Comparison of ENCODE assay signal across 18 cellular contexts in the genomic region with DNA sequence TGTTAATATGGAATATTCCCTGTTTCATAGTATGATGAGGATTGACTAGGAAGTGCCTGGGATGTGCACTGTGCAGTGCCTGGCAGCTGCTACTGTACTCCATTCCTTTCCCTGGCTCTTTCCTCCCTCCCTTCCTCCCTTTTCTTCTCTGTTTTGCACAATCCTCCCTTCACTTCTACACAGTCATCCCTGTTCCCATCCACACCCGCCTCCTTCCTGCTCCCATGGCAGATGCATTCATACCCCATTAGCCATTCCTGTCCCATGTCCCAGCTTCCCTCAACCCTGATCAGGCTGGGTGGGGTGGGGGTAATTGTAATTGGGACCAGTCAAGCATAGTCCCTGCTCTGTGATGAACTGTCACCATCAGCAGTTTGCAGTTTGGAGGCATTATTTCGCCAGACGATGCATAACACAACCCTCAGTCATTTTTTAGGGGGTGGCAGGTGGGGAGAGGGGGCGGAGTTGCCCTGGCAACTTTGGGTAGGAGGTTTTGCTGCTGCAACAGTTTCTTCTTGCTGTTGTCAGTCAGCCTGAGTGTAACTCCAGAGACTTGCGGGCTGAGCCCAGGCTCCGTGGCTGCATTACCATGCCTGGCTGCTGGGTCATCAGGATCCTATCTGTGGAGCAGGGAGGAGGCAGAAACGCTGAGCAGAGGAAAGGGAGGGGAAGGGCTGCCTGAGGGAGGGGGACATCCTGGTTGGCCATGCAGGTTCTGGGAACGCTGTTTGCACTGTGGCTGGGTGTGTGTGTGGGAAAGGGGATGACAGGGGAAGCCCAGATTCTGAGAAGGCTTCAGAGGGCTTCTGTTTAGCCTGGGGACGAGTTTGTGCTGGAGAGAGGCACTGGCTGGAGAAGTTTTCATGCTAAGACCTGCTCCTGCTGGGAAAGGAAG. TPM values are rescaled to one million over a fixed set of nuclear protein-coding genes. Genes with fewer than 3 reads are reported as not detected.
A peak's percentile ranks its signal among the peaks of the same experiment; 100 is the strongest.
DNase-seq lines count a peak whose midpoint lies in the region; ATAC-seq, FAIRE-seq and TF ChIP-seq lines count a peak whose summit lies in the region.
"Had no signal": no experiment of that assay in that cellular context is flagged by ENCODE, and none has a peak within 500 bp of the region (broad histone marks: within the 10 kb centered on the region; RNA-seq: fewer than 3 reads in every experiment).

No MANE protein-coding gene starts in this region.

- no peaks in the 10 kb centered on the region for H3K36me3 ChIP-seq in bronchial epithelial cell (ENCODE audit: control insufficient read depth, insufficient read depth, low read length)
- no peaks in the 10 kb centered on the region for H3K36me3 ChIP-seq in sigmoid colon
- H3K36me3 ChIP-seq: BLaER1 had no signal

- no peak for DNase-seq in HTR-8/SVneo (ENCODE audit: insufficient read length, low spot score)
- peak; percentile 75 for DNase-seq in bronchial epithelial cell (ENCODE audit: low read depth)
- peak; percentile 27 for DNase-seq in kidney glomerular epithelial cell (lab: John Stamatoyannopoulos, UW)
- DNase-seq in sigmoid colon = peak; percentile 48
- DNase-seq in EL = no peak
- no peak for DNase-seq in ecto neural progenitor cell (ENCODE audit: low spot score)
- no peak for DNase-seq in activated CD4-positive, alpha-beta memory T cell treated with anti-CD3 and anti-CD28 coated beads for 36 hours
- DNase-seq: activated CD4-positive, alpha-beta memory T cell treated with anti-CD3 and anti-CD28 coated beads, Interleukin-2, amount 10 ng/mL, durations not matched to agents 7 days and 5 days; activated gamma-delta T cell; NCI-H1092 treated with DMSO at 0.1 percent for 48 hours; NCI-H510A treated with DMSO at 0.1 percent for 48 hours; stimulated activated naive B cell treated with anti-CD40 and anti-IgM and Interleukin-4, amounts not matched to agents 10 μg/mL and 1 μg/mL and 100 μg/mL, for 72 hours had no signal

- no peaks in the 10 kb centered on the region for H3K4me1 Mint-ChIP-seq in activated CD4-positive, alpha-beta memory T cell treated with anti-CD3 and anti-CD28 coated beads for 36 hours (ENCODE audit: low read depth)
- H3K4me1 Mint-ChIP-seq: activated CD4-positive, alpha-beta memory T cell treated with anti-CD3 and anti-CD28 coated beads, Interleukin-2, amount 10 ng/mL, durations not matched to agents 7 days and 5 days; IgD-negative memory B cell; stimulated activated naive B cell treated with anti-CD40 and anti-IgM and Interleukin-4, amounts not matched to agents 10 μg/mL and 1 μg/mL and 100 μg/mL, for 72 hours had no signal

- H3K27ac ChIP-seq in sigmoid colon = no peak overlapping the region
- H3K27ac ChIP-seq: BLaER1 had no signal

- H3K27me3 ChIP-seq in bronchial epithelial cell (ENCODE audit: control insufficient read depth, insufficient read depth, low read length) (no peaks in the 10 kb centered on the region), sigmoid colon (no peaks in the 10 kb centered on the region)
- H3K27me3 ChIP-seq: BLaER1 had no signal

- H3K4me3 Mint-ChIP-seq in activated CD4-positive, alpha-beta memory T cell treated with anti-CD3 and anti-CD28 coated beads for 36 hours = no peak overlapping the region
- H3K4me3 Mint-ChIP-seq: activated CD4-positive, alpha-beta memory T cell treated with anti-CD3 and anti-CD28 coated beads, Interleukin-2, amount 10 ng/mL, durations not matched to agents 7 days and 5 days; IgD-negative memory B cell; mesothelial cell of epicardium; stimulated activated naive B cell treated with anti-CD40 and anti-IgM and Interleukin-4, amounts not matched to agents 10 μg/mL and 1 μg/mL and 100 μg/mL, for 72 hours had no signal

- no peaks in the 10 kb centered on the region for H3K9me3 ChIP-seq in sigmoid colon
- H3K9me3 ChIP-seq: BLaER1 had no signal

- no peaks in the 10 kb centered on the region for H3K9me3 Mint-ChIP-seq in activated CD4-positive, alpha-beta memory T cell treated with anti-CD3 and anti-CD28 coated beads for 36 hours
- H3K9me3 Mint-ChIP-seq: activated CD4-positive, alpha-beta memory T cell treated with anti-CD3 and anti-CD28 coated beads, Interleukin-2, amount 10 ng/mL, durations not matched to agents 7 days and 5 days; IgD-negative memory B cell; mesothelial cell of epicardium; stimulated activated naive B cell treated with anti-CD40 and anti-IgM and Interleukin-4, amounts not matched to agents 10 μg/mL and 1 μg/mL and 100 μg/mL, for 72 hours had no signal

- TF ChIP-seq POLR2A in sigmoid colon (IDR thresholded peaks at IDR 0.05) = no peak

- TF ChIP-seq EP300 in sigmoid colon (IDR thresholded peaks at IDR 0.05) = no peak

- ATAC-seq in HG03196 (IDR thresholded peaks at IDR 0.05; ENCODE audit: unreplicated experiment) = no peak
- ATAC-seq: stimulated activated naive B cell treated with anti-CD40 and anti-IgM and Interleukin-4, amounts not matched to agents 10 μg/mL and 1 μg/mL and 100 μg/mL, for 72 hours had no signal

- peaks cover 3 to 16% (median 12%) of the 10 kb centered on the region in 4 donors for H3K4me1 ChIP-seq in sigmoid colon

- 51 to 66% methylated on average over 9 of the region's 9 CpGs for WGBS in sigmoid colon, 2 donors

- TF ChIP-seq CTCF in bronchial epithelial cell (IDR thresholded peaks at IDR 0.05; ENCODE audit: insufficient read depth, low read length, severe bottlenecking) = no peak
- no peak for TF ChIP-seq CTCF in sigmoid colon (IDR thresholded peaks at IDR 0.05)

- no peaks in the 10 kb centered on the region for H3K36me3 Mint-ChIP-seq in activated CD4-positive, alpha-beta memory T cell treated with anti-CD3 and anti-CD28 coated beads for 36 hours
- H3K36me3 Mint-ChIP-seq: mesothelial cell of epicardium; stimulated activated naive B cell treated with anti-CD40 and anti-IgM and Interleukin-4, amounts not matched to agents 10 μg/mL and 1 μg/mL and 100 μg/mL, for 72 hours had no signal

- intact Hi-C loops in sigmoid colon (cut with DNase I) = no loop called here
- intact Hi-C loops in activated CD4-positive, alpha-beta memory T cell treated with anti-CD3 and anti-CD28 coated beads for 36 hours (cut with micrococcal nuclease) = no loop called here

- H3K4me3 ChIP-seq in bronchial epithelial cell (ENCODE audit: low read depth, low read length) (no peak overlapping the region), sigmoid colon (no peak overlapping the region)
- H3K4me3 ChIP-seq: BLaER1 had no signal

- POLR2A ChIA-PET in activated CD4-positive, alpha-beta memory T cell treated with anti-CD3 and anti-CD28 coated beads for 36 hours (lab: Charles Lee) = no interaction called here

- H3K27me3 Mint-ChIP-seq in activated CD4-positive, alpha-beta memory T cell treated with anti-CD3 and anti-CD28 coated beads for 36 hours = peaks cover 3% of the 10 kb centered on the region

- FAIRE-seq in HTR-8/SVneo (lab: Jason Lieb, UNC) (peak; percentile 79), bronchial epithelial cell (lab: Jason Lieb, UNC) (peak; percentile 86)

- CTCF ChIA-PET in activated CD4-positive, alpha-beta memory T cell treated with anti-CD3 and anti-CD28 coated beads for 36 hours (lab: Charles Lee) = no interaction called here

- H3K27ac Mint-ChIP-seq in activated CD4-positive, alpha-beta memory T cell treated with anti-CD3 and anti-CD28 coated beads for 36 hours = no peak overlapping the region
- H3K27ac Mint-ChIP-seq: activated CD4-positive, alpha-beta memory T cell treated with anti-CD3 and anti-CD28 coated beads, Interleukin-2, amount 10 ng/mL, durations not matched to agents 7 days and 5 days; IgD-negative memory B cell; mesothelial cell of epicardium; stimulated activated naive B cell treated with anti-CD40 and anti-IgM and Interleukin-4, amounts not matched to agents 10 μg/mL and 1 μg/mL and 100 μg/mL, for 72 hours had no signal

RNA-seq across cellular contexts. Expression of a gene that starts 4.1 kb away (rescaled TPM):
- total RNA-seq in bronchial epithelial cell (not detected in 2 replicates), sigmoid colon (not detected)
- not detected for polyA plus RNA-seq in sigmoid colon
- not detected for total RNA-seq in activated CD4-positive, alpha-beta memory T cell treated with anti-CD3 and anti-CD28 coated beads for 36 hours
- total RNA-seq: activated CD4-positive, alpha-beta memory T cell treated with anti-CD3 and anti-CD28 coated beads, Interleukin-2, amount 10 ng/mL, durations not matched to agents 7 days and 5 days; fibroblast of lung; mesothelial cell of epicardium; T-helper 2 cell treated with Interferon-gamma antibody and Interleukin-4, amounts not matched to agents 100 ng/mL and 5 ng/mL, for 36 hours had no signal
- polyA plus RNA-seq: fibroblast of lung, IgD-negative memory B cell had no signal

RNA-seq across cellular contexts. Expression of a gene that starts 16.6 kb away (rescaled TPM):
- total RNA-seq in bronchial epithelial cell = not detected in 2 replicates
- total RNA-seq in sigmoid colon = not detected
- under 1 TPM in 1 of 3 donors, not detected in 2; 0.03 TPM for polyA plus RNA-seq in sigmoid colon
- total RNA-seq in activated CD4-positive, alpha-beta memory T cell treated with anti-CD3 and anti-CD28 coated beads for 36 hours = not detected
- total RNA-seq: activated CD4-positive, alpha-beta memory T cell treated with anti-CD3 and anti-CD28 coated beads, Interleukin-2, amount 10 ng/mL, durations not matched to agents 7 days and 5 days; fibroblast of lung; mesothelial cell of epicardium; T-helper 2 cell treated with Interferon-gamma antibody and Interleukin-4, amounts not matched to agents 100 ng/mL and 5 ng/mL, for 36 hours had no signal
- polyA plus RNA-seq: fibroblast of lung, IgD-negative memory B cell had no signal

RNA-seq across cellular contexts. Expression of a gene that starts 22.3 kb away (rescaled TPM):
- total RNA-seq in bronchial epithelial cell = not detected in 2 replicates
- total RNA-seq in sigmoid colon = not detected
- not detected for polyA plus RNA-seq in sigmoid colon
- not detected for total RNA-seq in activated CD4-positive, alpha-beta memory T cell treated with anti-CD3 and anti-CD28 coated beads for 36 hours
- total RNA-seq: activated CD4-positive, alpha-beta memory T cell treated with anti-CD3 and anti-CD28 coated beads, Interleukin-2, amount 10 ng/mL, durations not matched to agents 7 days and 5 days; fibroblast of lung; mesothelial cell of epicardium; T-helper 2 cell treated with Interferon-gamma antibody and Interleukin-4, amounts not matched to agents 100 ng/mL and 5 ng/mL, for 36 hours had no signal
- polyA plus RNA-seq: fibroblast of lung, IgD-negative memory B cell had no signal

RNA-seq across cellular contexts. Expression of a gene that starts 44.6 kb away (rescaled TPM):
- 1.8 and 7.3 TPM in 2 replicates for total RNA-seq in bronchial epithelial cell
- not detected for total RNA-seq in sigmoid colon
- polyA plus RNA-seq in sigmoid colon = under 1 TPM in 1 of 3 donors, not detected in 2; 0.04 TPM
- not detected for total RNA-seq in activated CD4-positive, alpha-beta memory T cell treated with anti-CD3 and anti-CD28 coated beads for 36 hours
- total RNA-seq: activated CD4-positive, alpha-beta memory T cell treated with anti-CD3 and anti-CD28 coated beads, Interleukin-2, amount 10 ng/mL, durations not matched to agents 7 days and 5 days; fibroblast of lung; mesothelial cell of epicardium; T-helper 2 cell treated with Interferon-gamma antibody and Interleukin-4, amounts not matched to agents 100 ng/mL and 5 ng/mL, for 36 hours had no signal
- polyA plus RNA-seq: fibroblast of lung, IgD-negative memory B cell had no signal

Comparison
In these comparisons a context has a peak if more than half of its experiments do, and no peak if none do; other contexts are left out.
1. DNase-seq: peak in bronchial epithelial cell (single experiment), kidney glomerular epithelial cell (single experiment) and sigmoid colon (single experiment); none in HTR-8/SVneo (single experiment), EL (single experiment), ecto neural progenitor cell (single experiment) and activated CD4-positive, alpha-beta memory T cell treated with anti-CD3 and anti-CD28 coated beads for 36 hours (single experiment).